ENCODE assay signal across 14 cellular contexts in the genomic region with DNA sequence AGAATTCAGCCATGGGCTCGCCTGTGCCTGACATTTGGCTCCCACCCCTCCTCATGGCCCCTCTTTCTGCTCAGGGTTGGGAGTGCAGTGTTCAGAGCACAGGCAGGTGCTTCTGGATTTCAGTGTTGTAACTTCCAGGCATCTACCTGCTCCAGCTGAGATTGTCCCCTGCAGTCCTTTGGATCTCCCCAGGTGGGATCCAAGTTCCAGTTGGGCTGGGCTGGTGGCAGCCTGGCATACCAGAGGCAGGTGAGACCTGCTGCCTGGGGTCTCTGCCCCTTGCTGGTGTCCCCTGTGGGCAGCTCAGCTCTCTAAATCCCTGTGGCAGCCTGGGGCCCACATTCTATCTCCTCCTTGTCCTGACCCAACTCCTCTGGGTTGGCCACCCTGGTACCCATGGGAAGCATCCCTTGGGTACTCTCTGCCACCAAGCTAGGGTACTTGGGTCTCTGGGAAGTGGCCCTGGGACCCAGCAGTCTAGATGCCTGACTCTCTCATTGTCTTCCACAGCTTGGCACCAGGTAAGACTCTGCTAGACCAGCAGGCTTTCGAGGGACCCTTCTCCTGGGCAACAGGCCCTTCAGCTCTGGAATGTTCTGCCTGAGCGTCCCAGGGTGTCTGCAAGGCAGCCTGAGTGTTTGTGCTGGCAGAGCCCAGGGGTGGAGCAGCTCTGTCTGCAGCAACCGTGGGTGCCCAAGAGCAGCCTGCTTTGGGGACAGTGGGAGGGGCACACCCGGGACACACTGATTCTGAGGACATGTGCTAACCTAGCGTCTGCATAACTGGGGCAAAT. TPM values are rescaled to one million over a fixed set of nuclear protein-coding genes. Genes with fewer than 3 reads are reported as not detected.
DNase-seq lines count a peak whose midpoint lies in the region; ATAC-seq and TF ChIP-seq lines count a peak whose summit lies in the region.
"Had no signal": no experiment of that assay in that cellular context is flagged by ENCODE, and none has a peak within 500 bp of the region (broad histone marks: within the 10 kb centered on the region; RNA-seq: fewer than 3 reads in every experiment).

No MANE protein-coding gene starts in this region.

- H3K9me3 Mint-ChIP-seq in activated T-helper 1 cell treated with anti-CD3 and anti-CD28 coated beads, Interleukin-12 subunit alpha, Interleukin-12 subunit beta, Interleukin-2, Interleukin-4 antibody, amounts not matched to agents 30 ng/mL and 10 ng/mL and 1 ng/mL, durations not matched to agents 14 hours and 24 hours and 36 hours, result no peaks in the 10 kb centered on the region
- H3K9me3 Mint-ChIP-seq: activated T-cell treated with anti-CD3 and anti-CD28 coated beads, Interleukin-2, amount 50 U/mL, for 4 hours; IgD-negative memory B cell had no signal

- ATAC-seq in Right ventricle myocardium superior (ENCODE audit: poor library complexity) (peak; percentile 64), lower lobe of right lung (peak; percentile 89 to 91), HG02852 (IDR thresholded peaks at IDR 0.05; ENCODE audit: unreplicated experiment) (no peak), GM19351 (IDR thresholded peaks at IDR 0.05; ENCODE audit: unreplicated experiment) (no peak)
- ATAC-seq: activated T-cell treated with anti-CD3 and anti-CD28 coated beads, Interleukin-2, amount 50 U/mL, for 4 hours; body of pancreas had no signal

- no peak for TF ChIP-seq CTCF in lower lobe of right lung (IDR thresholded peaks at IDR 0.05)
- no peak for TF ChIP-seq CTCF in stomach (IDR thresholded peaks at IDR 0.05)
- no peak for TF ChIP-seq CTCF in tibial artery (IDR thresholded peaks at IDR 0.05)

- WGBS in stomach, 5 donors, result 45 to 65% (median 50%) methylated on average over 2 to 6 of the region's 6 CpGs

- H3K9me3 ChIP-seq in lower lobe of right lung, result no peaks in the 10 kb centered on the region
- H3K9me3 ChIP-seq in stomach, result no peaks in the 10 kb centered on the region
- no peaks in the 10 kb centered on the region for H3K9me3 ChIP-seq in tibial artery
- H3K9me3 ChIP-seq: body of pancreas had no signal

- TF ChIP-seq EP300 in stomach (IDR thresholded peaks at IDR 0.05), result no peak

- H3K4me3 Mint-ChIP-seq in activated T-helper 1 cell treated with anti-CD3 and anti-CD28 coated beads, Interleukin-12 subunit alpha, Interleukin-12 subunit beta, Interleukin-2, Interleukin-4 antibody, amounts not matched to agents 30 ng/mL and 10 ng/mL and 1 ng/mL, durations not matched to agents 14 hours and 24 hours and 36 hours, result peak overlapping the region; percentile 57
- H3K4me3 Mint-ChIP-seq: IgD-negative memory B cell had no signal

- H3K27ac ChIP-seq in lower lobe of right lung (peak overlapping the region; percentile 62), stomach (no peak overlapping the region), tibial artery (no peak overlapping the region)
- H3K27ac ChIP-seq: body of pancreas had no signal

- no peak overlapping the region for H3K27ac Mint-ChIP-seq in activated T-helper 1 cell treated with anti-CD3 and anti-CD28 coated beads, Interleukin-12 subunit alpha, Interleukin-12 subunit beta, Interleukin-2, Interleukin-4 antibody, amounts not matched to agents 30 ng/mL and 10 ng/mL and 1 ng/mL, durations not matched to agents 14 hours and 24 hours and 36 hours
- H3K27ac Mint-ChIP-seq: IgD-negative memory B cell had no signal

- H3K27me3 ChIP-seq in lower lobe of right lung (ENCODE audit: low read depth), result no peaks in the 10 kb centered on the region
- no peaks in the 10 kb centered on the region for H3K27me3 ChIP-seq in stomach
- no peaks in the 10 kb centered on the region for H3K27me3 ChIP-seq in tibial artery
- H3K27me3 ChIP-seq: body of pancreas had no signal

- H3K4me3 ChIP-seq in lower lobe of right lung (no peak overlapping the region), stomach (no peak overlapping the region), tibial artery (no peak overlapping the region)
- H3K4me3 ChIP-seq: body of pancreas had no signal

- H3K36me3 ChIP-seq in lower lobe of right lung (no peaks in the 10 kb centered on the region), stomach (no peaks in the 10 kb centered on the region), tibial artery (no peaks in the 10 kb centered on the region)

- H3K4me1 ChIP-seq in lower lobe of right lung (peaks cover 23% of the 10 kb centered on the region), stomach (peaks cover 0 to 17% (median 13%) of the 10 kb centered on the region in 4 donors), tibial artery (peaks cover 0 to 10% (median 7%) of the 10 kb centered on the region in 4 donors)

- no peaks in the 10 kb centered on the region for H3K36me3 Mint-ChIP-seq in activated T-helper 1 cell treated with anti-CD3 and anti-CD28 coated beads, Interleukin-12 subunit alpha, Interleukin-12 subunit beta, Interleukin-2, Interleukin-4 antibody, amounts not matched to agents 30 ng/mL and 10 ng/mL and 1 ng/mL, durations not matched to agents 14 hours and 24 hours and 36 hours (ENCODE audit: low read depth)
- H3K36me3 Mint-ChIP-seq: IgD-negative memory B cell had no signal

- intact Hi-C loops in Right ventricle myocardium superior (cut with DNase I), result no loop called here
- intact Hi-C loops in cardiac septum (cut with DNase I), result no loop called here
- intact Hi-C loops in activated T-helper 1 cell treated with anti-CD3 and anti-CD28 coated beads, Interleukin-12 subunit alpha, Interleukin-12 subunit beta, Interleukin-2, Interleukin-4 antibody, amounts not matched to agents 30 ng/mL and 10 ng/mL and 1 ng/mL, durations not matched to agents 14 hours and 24 hours and 36 hours (cut with micrococcal nuclease), result no loop called here
- intact Hi-C loops in lower lobe of right lung (cut with DNase I), result no loop called here
- intact Hi-C loops in stomach (cut with DNase I; ENCODE audit: low total_unique reads), result no loop called here
- intact Hi-C loops in tibial artery (cut with DNase I; ENCODE audit: low total_unique reads), result no loop called here

- no peaks in the 10 kb centered on the region for H3K27me3 Mint-ChIP-seq in activated T-helper 1 cell treated with anti-CD3 and anti-CD28 coated beads, Interleukin-12 subunit alpha, Interleukin-12 subunit beta, Interleukin-2, Interleukin-4 antibody, amounts not matched to agents 30 ng/mL and 10 ng/mL and 1 ng/mL, durations not matched to agents 14 hours and 24 hours and 36 hours (ENCODE audit: insufficient read depth)

- TF ChIP-seq POLR2A in stomach (IDR thresholded peaks at IDR 0.05), result no peak

- no peak for DNase-seq in Right ventricle myocardium superior
- no peak for DNase-seq in cardiac septum (ENCODE audit: low spot score)
- no peak for DNase-seq in activated T-helper 1 cell treated with anti-CD3 and anti-CD28 coated beads, Interleukin-12 subunit alpha, Interleukin-12 subunit beta, Interleukin-2, Interleukin-4 antibody, amounts not matched to agents 30 ng/mL and 10 ng/mL and 1 ng/mL, durations not matched to agents 14 hours and 24 hours and 36 hours (ENCODE audit: low spot score)
- peak; percentile 85 for DNase-seq in lower lobe of right lung
- no peak for DNase-seq in stomach
- DNase-seq in tibial artery, result no peak
- DNase-seq: activated T-cell treated with anti-CD3 and anti-CD28 coated beads, Interleukin-2, amount 50 U/mL, for 4 hours; AML-193; body of pancreas; effector CD4-positive, alpha-beta T cell; foreskin fibroblast had no signal

- H3K4me1 Mint-ChIP-seq in activated T-helper 1 cell treated with anti-CD3 and anti-CD28 coated beads, Interleukin-12 subunit alpha, Interleukin-12 subunit beta, Interleukin-2, Interleukin-4 antibody, amounts not matched to agents 30 ng/mL and 10 ng/mL and 1 ng/mL, durations not matched to agents 14 hours and 24 hours and 36 hours (ENCODE audit: low read depth), result peaks cover 46% of the 10 kb centered on the region

RNA-seq across cellular contexts. Expression of a gene that starts 42.5 kb away (rescaled TPM):
- total RNA-seq in Right ventricle myocardium superior, result not detected
- 0.81 TPM for total RNA-seq in cardiac septum
- total RNA-seq in activated T-helper 1 cell treated with anti-CD3 and anti-CD28 coated beads, Interleukin-12 subunit alpha, Interleukin-12 subunit beta, Interleukin-2, Interleukin-4 antibody, amounts not matched to agents 30 ng/mL and 10 ng/mL and 1 ng/mL, durations not matched to agents 14 hours and 24 hours and 36 hours, result 0.07 and 0.18 TPM in 2 replicates
- 2.8 TPM for total RNA-seq in lower lobe of right lung
- 1 to 10 TPM in 1 of 5 donors, under 1 TPM in 1, not detected in 3; 0.45 to 2.4 TPM for total RNA-seq in stomach
- polyA plus RNA-seq in stomach, result under 1 TPM in 1 of 3 donors, not detected in 2; 0.03 TPM
- total RNA-seq: body of pancreas had no signal

Comparison
In these comparisons a context has a peak if more than half of its experiments do, and no peak if none do; other contexts are left out.
1. ATAC-seq: peak in Right ventricle myocardium superior (single experiment) and lower lobe of right lung (2 of 2); none in HG02852 (single experiment) and GM19351 (single experiment).